Comparison of ENCODE assay signal across 19 cellular contexts in genomic region chr6:7528565-7528964, GRCh38. TPM values are rescaled to one million over a fixed set of nuclear protein-coding genes. Genes with fewer than 3 reads are reported as not detected.
DNase-seq lines count a peak whose midpoint lies in the region; ATAC-seq, FAIRE-seq and TF ChIP-seq lines count a peak whose summit lies in the region.
"Had no signal": no experiment of that assay in that cellular context is flagged by ENCODE, and none has a peak within 500 bp of the region (broad histone marks: within the 10 kb centered on the region; RNA-seq: fewer than 3 reads in every experiment).

No MANE protein-coding gene starts in this region.

- H3K9me3 Mint-ChIP-seq in astrocyte (ENCODE audit: unreplicated experiment): no peaks in the 10 kb centered on the region
- H3K9me3 Mint-ChIP-seq in activated T-cell treated with anti-CD3 and anti-CD28 coated beads, Interleukin-2, amount 50 U/mL, for 24 hours: no peaks in the 10 kb centered on the region
- H3K9me3 Mint-ChIP-seq: central memory CD8-positive, alpha-beta T cell had no signal

- H3K27me3 Mint-ChIP-seq in astrocyte (ENCODE audit: low read depth, unreplicated experiment): no peaks in the 10 kb centered on the region
- H3K27me3 Mint-ChIP-seq in activated T-cell treated with anti-CD3 and anti-CD28 coated beads, Interleukin-2, amount 50 U/mL, for 24 hours: peaks cover 53% of the 10 kb centered on the region

- H3K9me3 ChIP-seq in astrocyte (ENCODE audit: insufficient read depth, low read depth, low read length) (no peaks in the 10 kb centered on the region), upper lobe of left lung (no peaks in the 10 kb centered on the region)
- H3K9me3 ChIP-seq: HAP-1 had no signal

- H2AFZ ChIP-seq in astrocyte (ENCODE audit: low read depth, low read length): no peak overlapping the region

- no peaks in the 10 kb centered on the region for H4K20me1 ChIP-seq in astrocyte (ENCODE audit: insufficient read depth, low read length)

- H3K4me1 ChIP-seq in astrocyte (ENCODE audit: insufficient read depth, low read length): peaks cover 16% of the 10 kb centered on the region
- H3K4me1 ChIP-seq in upper lobe of left lung: peaks cover 0 to 4% (median 0%) of the 10 kb centered on the region in 4 donors

- ATAC-seq in upper lobe of left lung (ENCODE audit: low FRiP score in 2 of 2): no peak

- H3K9ac ChIP-seq in astrocyte (ENCODE audit: low read length): peak overlapping the region; percentile 69

- H3K27ac ChIP-seq in astrocyte (ENCODE audit: low read depth, low read length) (peak overlapping the region; percentile 96), upper lobe of left lung (no peak overlapping the region)

- TF ChIP-seq CTCF in astrocyte (IDR thresholded peaks at IDR 0.05; ENCODE audit: insufficient read depth, low read depth, low read length) (no peak), GM10266 (IDR thresholded peaks at IDR 0.05; ENCODE audit: control insufficient read depth, insufficient read depth, low read depth, missing control alignments) (no peak), upper lobe of left lung (IDR thresholded peaks at IDR 0.05) (no peak)

- peak; percentile 28 for DNase-seq in A172 (ENCODE audit: low spot score)
- DNase-seq in GM04504 (ENCODE audit: low read depth): peak; percentile 24
- DNase-seq in astrocyte (ENCODE audit: low read depth): peak; percentile 93
- DNase-seq in hepatic stellate cell (ENCODE audit: low spot score): peak; percentile 76
- no peak for DNase-seq in activated T-cell treated with anti-CD3 and anti-CD28 coated beads, Interleukin-2, amount 50 U/mL, for 24 hours
- no peak for DNase-seq in activated CD4-positive, alpha-beta T cell treated with anti-CD3 and anti-CD28 coated beads, Interleukin-2, amount 50 U/mL, for 48 hours
- DNase-seq in GM10266 (ENCODE audit: extremely low spot score): no peak
- DNase-seq in upper lobe of left lung: no peak
- DNase-seq: activated CD8-positive, alpha-beta memory T cell treated with anti-CD3 and anti-CD28 coated beads for 24 hours; activated gamma-delta T cell treated with Interleukin-2 at 50 U/mL for 16 hours; DMS 273 treated with DMSO at 0.1 percent for 48 hours; NCI-H2029; NCI-H69; occipital lobe; SHP77 had no signal

- H3K4me2 ChIP-seq in astrocyte (ENCODE audit: low read length): no peak overlapping the region

- 74 to 75% methylated on average over 5 of the region's 5 CpGs for WGBS in upper lobe of left lung, 2 donors

- no peak for TF ChIP-seq EP300 in upper lobe of left lung (IDR thresholded peaks at IDR 0.05)

- no peaks in the 10 kb centered on the region for H3K36me3 Mint-ChIP-seq in astrocyte (ENCODE audit: low read depth, unreplicated experiment)
- no peaks in the 10 kb centered on the region for H3K36me3 Mint-ChIP-seq in activated T-cell treated with anti-CD3 and anti-CD28 coated beads, Interleukin-2, amount 50 U/mL, for 24 hours (ENCODE audit: low read depth)

- H3K79me2 ChIP-seq in astrocyte (ENCODE audit: insufficient read depth, low read length): no peaks in the 10 kb centered on the region

- H3K27ac Mint-ChIP-seq in astrocyte (ENCODE audit: unreplicated experiment): peak overlapping the region; percentile 96
- H3K27ac Mint-ChIP-seq in activated T-cell treated with anti-CD3 and anti-CD28 coated beads, Interleukin-2, amount 50 U/mL, for 24 hours: no peak overlapping the region

- FAIRE-seq in astrocyte (lab: Jason Lieb, UNC): peak; percentile 68
- FAIRE-seq: endothelial cell of umbilical vein, TTC549 had no signal

- H3K4me1 Mint-ChIP-seq in astrocyte (ENCODE audit: low read depth, unreplicated experiment): peaks cover 33% of the 10 kb centered on the region
- H3K4me1 Mint-ChIP-seq in activated T-cell treated with anti-CD3 and anti-CD28 coated beads, Interleukin-2, amount 50 U/mL, for 24 hours (ENCODE audit: low read depth): no peaks in the 10 kb centered on the region
- H3K4me1 Mint-ChIP-seq: central memory CD8-positive, alpha-beta T cell had no signal

- no peak for TF ChIP-seq POLR2A in upper lobe of left lung (IDR thresholded peaks at IDR 0.05)

- peak overlapping the region; percentile 10 for H3K4me3 Mint-ChIP-seq in astrocyte (ENCODE audit: unreplicated experiment)
- H3K4me3 Mint-ChIP-seq in activated T-cell treated with anti-CD3 and anti-CD28 coated beads, Interleukin-2, amount 50 U/mL, for 24 hours: no peak overlapping the region
- H3K4me3 Mint-ChIP-seq: central memory CD8-positive, alpha-beta T cell had no signal

- H3K4me3 ChIP-seq in astrocyte (ENCODE audit: insufficient read depth, low read depth, low read length) (no peak overlapping the region), upper lobe of left lung (no peak overlapping the region)
- H3K4me3 ChIP-seq: HAP-1 had no signal

- no peaks in the 10 kb centered on the region for H3K36me3 ChIP-seq in astrocyte (ENCODE audit: insufficient read depth, low read length)
- no peaks in the 10 kb centered on the region for H3K36me3 ChIP-seq in upper lobe of left lung
- H3K36me3 ChIP-seq: HAP-1 had no signal

- H3K27me3 ChIP-seq in astrocyte (ENCODE audit: insufficient read depth, low read length): no peaks in the 10 kb centered on the region
- no peaks in the 10 kb centered on the region for H3K27me3 ChIP-seq in upper lobe of left lung

RNA-seq across cellular contexts. Expression of gene DSP, which starts 12.9 kb away (rescaled TPM):
- 39.5 and 40.9 TPM in 2 replicates for total RNA-seq in A172 (2014; rRNA removed; shearing (Covaris generic))
- total RNA-seq in astrocyte (468 and 555 TPM in 2 replicates), upper lobe of left lung (10 to 100 TPM in 5 of 6 donors, 1 to 10 TPM in 1; 6.3 to 88.2 (median 29.0) TPM)

Comparison
In these comparisons a context has a peak if more than half of its experiments do, and no peak if none do; other contexts are left out.
1. DNase-seq: peak in A172 (single experiment), GM04504 (single experiment), astrocyte (single experiment) and hepatic stellate cell (single experiment); none in activated T-cell treated with anti-CD3 and anti-CD28 coated beads, Interleukin-2, amount 50 U/mL, for 24 hours (single experiment), activated CD4-positive, alpha-beta T cell treated with anti-CD3 and anti-CD28 coated beads, Interleukin-2, amount 50 U/mL, for 48 hours (0 of 2), GM10266 (single experiment) and upper lobe of left lung (0 of 2).